7 cellular contexts compared by ENCODE assay signal in the genomic region with DNA sequence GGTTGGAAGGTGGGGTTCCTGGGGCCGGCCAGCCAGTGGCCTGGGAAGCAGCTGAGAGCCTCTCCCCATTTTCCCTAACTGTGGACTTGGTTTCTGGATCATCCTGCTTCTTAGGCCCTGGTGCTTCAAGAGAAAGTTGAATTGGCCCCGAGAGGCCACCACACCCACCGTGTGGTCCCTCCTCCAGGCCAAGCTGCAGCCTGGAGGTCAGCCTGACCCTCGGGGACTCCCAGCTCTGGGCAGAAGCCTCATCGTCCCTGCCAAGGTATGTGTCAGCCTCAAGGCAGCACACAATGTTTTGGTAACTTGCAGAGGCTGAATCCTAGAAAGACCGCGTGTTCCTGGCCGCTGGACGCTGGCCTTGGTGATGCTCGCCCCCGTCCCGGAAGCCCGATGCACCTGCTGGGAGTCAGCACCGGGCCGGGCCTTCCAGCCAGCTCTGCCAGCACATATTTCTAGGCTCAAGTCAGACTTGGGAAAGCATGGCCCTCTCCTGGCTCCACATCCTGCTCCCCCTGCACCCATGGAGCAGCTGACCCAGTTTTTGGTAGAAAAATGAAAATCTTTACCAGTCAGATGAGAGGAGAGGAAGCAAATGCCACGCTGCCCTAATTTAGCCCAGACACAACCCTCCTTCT.
DNase-seq lines count a peak whose midpoint lies in the region; ATAC-seq and TF ChIP-seq lines count a peak whose summit lies in the region.

No MANE protein-coding gene starts in this region.

- in situ Hi-C loops in GM13977 (cut with MboI; ENCODE audit: low pct_unique_long_range_greater_than_20kb, low sequenced_read_pairs, unreplicated experiment), result no loop called here

- no peaks in the 10 kb centered on the region for H3K27me3 ChIP-seq in body of pancreas
- no peaks in the 10 kb centered on the region for H3K27me3 ChIP-seq in liver (ENCODE audit: control insufficient read depth in 4 of 4, insufficient read depth in 4 of 4, low read length in 3 of 4)
- no peaks in the 10 kb centered on the region for H3K27me3 ChIP-seq in thymus (ENCODE audit: control insufficient read depth, insufficient read depth)

- intact Hi-C loops in body of pancreas (cut with DNase I), result no loop called here

- H3K36me3 ChIP-seq in KOPT-K1 (ENCODE audit: insufficient read depth, low read length) (no peaks in the 10 kb centered on the region), body of pancreas (replicated peaks in 1 of 2; ENCODE audit: insufficient read depth in 1 of 2, low read depth in 2 of 2) (no peaks in the 10 kb centered on the region), liver (ENCODE audit: control insufficient read depth in 4 of 4, insufficient read depth in 3 of 4, low read depth in 1 of 4, low read length in 3 of 4) (no peaks in the 10 kb centered on the region), thymus (ENCODE audit: control insufficient read depth, insufficient read depth) (no peaks in the 10 kb centered on the region)

- H3K4me1 ChIP-seq in body of pancreas (no peaks in the 10 kb centered on the region), liver (ENCODE audit: control insufficient read depth in 4 of 4, insufficient read depth in 4 of 4, low read length in 3 of 4) (peaks cover 0 to 2% (median 0%) of the 10 kb centered on the region in 4 donors), thymus (ENCODE audit: control insufficient read depth, insufficient read depth, low read length) (peaks cover 30% of the 10 kb centered on the region)

- ATAC-seq in body of pancreas, result peak; percentile 69

- no peak for TF ChIP-seq POLR2A in body of pancreas (IDR thresholded peaks at IDR 0.05)

- H3K27ac ChIP-seq in KOPT-K1 (ENCODE audit: low read depth, low read length, poor library complexity, severe bottlenecking) (peak overlapping the region; percentile 68), body of pancreas (peak overlapping the region in 1 of 4 donors; percentile 16), liver (ENCODE audit: low read depth in 1 of 2, low read length in 2 of 2) (peak overlapping the region in 1 of 2 donors; percentile 32), thymus (ENCODE audit: low read depth) (peak overlapping the region; percentile 87)

- no peak for TF ChIP-seq CTCF in body of pancreas (IDR thresholded peaks at IDR 0.05)
- TF ChIP-seq CTCF in liver (IDR thresholded peaks at IDR 0.05; ENCODE audit: low read depth, low read length, missing input control), result no peak
- no peak for TF ChIP-seq CTCF in GM13977 (IDR thresholded peaks at IDR 0.05; ENCODE audit: extremely low read depth, insufficient read depth, missing control alignments)

- no peak overlapping the region for H3K9ac ChIP-seq in liver (ENCODE audit: low read depth in 1 of 2, low read length in 2 of 2)

- no peaks in the 10 kb centered on the region for H3K9me3 ChIP-seq in KOPT-K1 (ENCODE audit: insufficient read depth, low read length, poor library complexity, severe bottlenecking)
- H3K9me3 ChIP-seq in body of pancreas, result no peaks in the 10 kb centered on the region
- no peaks in the 10 kb centered on the region for H3K9me3 ChIP-seq in liver (ENCODE audit: control insufficient read depth in 4 of 4, low read length in 3 of 4)
- no peaks in the 10 kb centered on the region for H3K9me3 ChIP-seq in thymus (ENCODE audit: control insufficient read depth)

- WGBS in body of pancreas, 2 donors, result 68 to 83% methylated on average over 7 to 16 of the region's 16 CpGs
- WGBS in liver, result 81% methylated on average over 16 of the region's 16 CpGs
- WGBS in thymus, result 76% methylated on average over 16 of the region's 16 CpGs

- TF ChIP-seq RAD21 in liver (IDR thresholded peaks at IDR 0.05), result no peak

- H3K4me3 ChIP-seq in body of pancreas (no peak overlapping the region), liver (ENCODE audit: low read depth in 1 of 3, low read length in 3 of 3) (no peak overlapping the region), thymus (ENCODE audit: low read length) (peak overlapping the region; percentile 36)

- DNase-seq in body of pancreas (peak; percentile 27 to 68 (median 50)), GM13977 (ENCODE audit: low spot score) (no peak), NCI-H2081 (lab: John Stamatoyannopoulos, UW) (no peak), T-helper 9 cell (no peak)

TF ChIP-seq in liver, 16 proteins besides CTCF, POLR2A, EP300 and RAD21:
- TF ChIP-seq SP1 (IDR thresholded peaks at IDR 0.05), result no peak
- no peak for TF ChIP-seq HNF4G (IDR thresholded peaks at IDR 0.05)
- TF ChIP-seq NR2F2 (IDR thresholded peaks at IDR 0.05), result peak; percentile 31

Comparison
In these comparisons a context has a peak if more than half of its experiments do, and no peak if none do; other contexts are left out.
1. DNase-seq: peak in body of pancreas (4 of 4); none in GM13977 (single experiment), NCI-H2081 (0 of 2) and T-helper 9 cell (single experiment).